Comparison of ENCODE assay signal across 18 cellular contexts in the genomic region with DNA sequence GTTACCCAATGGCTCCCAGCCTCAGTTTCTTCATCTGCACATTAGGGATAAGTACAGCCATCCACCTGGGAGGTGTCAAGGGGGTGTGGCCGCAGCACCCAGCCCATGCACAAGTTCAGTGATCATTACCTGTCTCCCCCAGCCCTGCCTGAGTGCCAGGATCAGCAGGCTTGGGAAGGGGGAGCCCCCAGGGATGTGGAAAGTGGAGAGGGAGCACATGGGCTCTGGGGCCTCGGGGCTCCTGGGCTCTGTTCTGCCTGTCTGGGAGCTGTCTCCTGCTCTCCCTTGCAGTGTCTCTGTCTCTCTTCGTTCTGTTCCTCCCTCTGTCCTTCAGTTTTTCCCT. TPM values are rescaled to one million over a fixed set of nuclear protein-coding genes. Genes with fewer than 3 reads are reported as not detected.
"Had no signal": no experiment of that assay in that cellular context is flagged by ENCODE, and none has a peak within 500 bp of the region (broad histone marks: within the 10 kb centered on the region; RNA-seq: fewer than 3 reads in every experiment).

No MANE protein-coding gene starts in this region.

- H3K4me3 ChIP-seq: colonic mucosa, prostate gland, right lobe of liver, spleen, testis, uterus had no signal

- H3K36me3 Mint-ChIP-seq: mesothelial cell of epicardium had no signal

- H3K9me3 Mint-ChIP-seq: mesothelial cell of epicardium; stimulated activated naive CD8-positive, alpha-beta T cell treated with anti-CD3 and anti-CD28 coated beads, Interleukin-15, Interleukin-2, amounts not matched to agents 100 ng/mL and 50 ng/mL, for 24 hours had no signal

- H3K27me3 ChIP-seq: colonic mucosa, right lobe of liver, testis, uterus had no signal

- H3K4me1 ChIP-seq: colonic mucosa, prostate gland, right lobe of liver, spleen, testis, uterus had no signal

- ATAC-seq: right lobe of liver had no signal

- H3K27ac Mint-ChIP-seq: mesothelial cell of epicardium; stimulated activated naive CD8-positive, alpha-beta T cell treated with anti-CD3 and anti-CD28 coated beads, Interleukin-15, Interleukin-2, amounts not matched to agents 100 ng/mL and 50 ng/mL, for 24 hours had no signal

- H3K4me3 Mint-ChIP-seq: mesothelial cell of epicardium; stimulated activated naive CD8-positive, alpha-beta T cell treated with anti-CD3 and anti-CD28 coated beads, Interleukin-15, Interleukin-2, amounts not matched to agents 100 ng/mL and 50 ng/mL, for 24 hours had no signal

- H3K36me3 ChIP-seq: colonic mucosa, prostate gland, right lobe of liver, spleen, uterus had no signal

- H3K27ac ChIP-seq: colonic mucosa, epithelial cell of prostate, prostate gland, right lobe of liver, spleen, testis, uterus had no signal

- H3K9me3 ChIP-seq: colonic mucosa, prostate gland, right lobe of liver, testis, uterus had no signal

- DNase-seq: activated CD4-positive, alpha-beta T cell treated with anti-CD3 and anti-CD28 coated beads for 1 hour; activated CD4-positive, alpha-beta T cell treated with anti-CD3 and anti-CD28 coated beads, Interleukin-2, amount 50 U/mL, for 48 hours; activated naive CD4-positive, alpha-beta T cell; caudate nucleus; colonic mucosa; effector memory CD4-positive, alpha-beta T cell; kidney glomerular epithelial cell; spleen; stimulated activated CD4-positive, alpha-beta T cell treated with anti-CD3 and anti-CD28 coated beads, Interleukin-1b, Interleukin-23, amount 100 ng/mL, for 48 hours; SW 1271; testis; uterus had no signal

RNA-seq across cellular contexts. Expression of gene PADI1, which starts 10.8 kb away (rescaled TPM):
- total RNA-seq: mesothelial cell of epicardium had no signal

RNA-seq across cellular contexts. Expression of gene PADI3, which starts 54.8 kb away (rescaled TPM):
- total RNA-seq: mesothelial cell of epicardium, myocyte, right lobe of liver, spleen, uterus had no signal
